Comparison of ENCODE assay signal across 1 cellular context in the genomic region with DNA sequence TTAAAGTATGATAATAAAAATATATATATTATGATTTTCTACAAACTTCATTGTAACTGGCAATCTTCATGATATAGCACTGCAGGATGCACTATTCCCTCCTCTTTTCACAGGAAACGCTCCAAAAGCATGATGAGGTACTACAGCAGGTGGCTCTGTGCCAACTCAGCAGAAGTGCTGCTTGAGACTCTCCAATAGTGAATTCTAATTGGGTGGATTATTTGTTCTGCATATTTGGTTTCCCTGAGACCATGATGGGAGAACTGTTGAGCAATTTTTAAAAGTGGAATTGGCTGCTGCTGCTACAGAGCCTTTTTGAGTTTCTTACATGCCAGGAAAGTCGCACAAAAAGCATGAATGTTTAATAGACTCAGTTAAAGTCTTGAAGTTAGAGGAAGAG.
TF ChIP-seq lines count a peak whose summit lies in the region.

No MANE protein-coding gene starts in this region.

TF ChIP-seq in IMR-90, 13 proteins besides CTCF, POLR2A, EP300 and RAD21 (continued from another document):
- TF ChIP-seq, protein P1, sequence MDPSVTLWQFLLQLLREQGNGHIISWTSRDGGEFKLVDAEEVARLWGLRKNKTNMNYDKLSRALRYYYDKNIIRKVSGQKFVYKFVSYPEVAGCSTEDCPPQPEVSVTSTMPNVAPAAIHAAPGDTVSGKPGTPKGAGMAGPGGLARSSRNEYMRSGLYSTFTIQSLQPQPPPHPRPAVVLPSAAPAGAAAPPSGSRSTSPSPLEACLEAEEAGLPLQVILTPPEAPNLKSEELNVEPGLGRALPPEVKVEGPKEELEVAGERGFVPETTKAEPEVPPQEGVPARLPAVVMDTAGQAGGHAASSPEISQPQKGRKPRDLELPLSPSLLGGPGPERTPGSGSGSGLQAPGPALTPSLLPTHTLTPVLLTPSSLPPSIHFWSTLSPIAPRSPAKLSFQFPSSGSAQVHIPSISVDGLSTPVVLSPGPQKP (IDR thresholded peaks at IDR 0.05; ENCODE audit: borderline replicate concordance, low read depth, low read length), result no peak
- TF ChIP-seq RFX5 (IDR thresholded peaks at IDR 0.05; ENCODE audit: low read depth, low read length), result no peak
- no peak for TF ChIP-seq SMC3 (IDR thresholded peaks at IDR 0.05; ENCODE audit: low read depth, low read length)
- no peak for TF ChIP-seq RCOR1 (IDR thresholded peaks at IDR 0.05; ENCODE audit: insufficient replicate concordance, low read length)
